Comparison of ENCODE assay signal across 25 cellular contexts in genomic region chr5:96031180-96031579, GRCh38.
"Had no signal": no experiment of that assay in that cellular context is flagged by ENCODE, and none has a peak within 500 bp of the region (broad histone marks: within the 10 kb centered on the region; RNA-seq: fewer than 3 reads in every experiment).

No MANE protein-coding gene starts in this region.

- ATAC-seq: activated T-cell treated with anti-CD3 and anti-CD28 coated beads, Interleukin-2, amount 50 U/mL, for 4 hours; heart right ventricle; left lobe of liver; lower lobe of right lung; naive thymus-derived CD8-positive, alpha-beta T cell; sciatic nerve; stimulated activated memory B cell treated with anti-CD40 and anti-IgM and Interleukin-4, amounts not matched to agents 10 μg/mL and 1 μg/mL and 100 μg/mL, for 72 hours had no signal

- FAIRE-seq: bronchial epithelial cell, urothelium cell line had no signal

- H3K36me3 ChIP-seq: adrenal gland, ascending aorta, colonic mucosa, heart right ventricle, lower lobe of right lung, neural progenitor cell, transverse colon had no signal

- H3K27me3 ChIP-seq: adrenal gland, ascending aorta, colonic mucosa, heart right ventricle, neural progenitor cell, transverse colon had no signal

- H3K9ac ChIP-seq: neural progenitor cell had no signal

- H3K4me3 ChIP-seq: adrenal gland, ascending aorta, colonic mucosa, heart right ventricle, lower lobe of right lung, neural progenitor cell, smooth muscle cell, transverse colon had no signal

- H3K27ac ChIP-seq: adrenal gland, ascending aorta, colonic mucosa, heart right ventricle, lower lobe of right lung, neural progenitor cell, transverse colon had no signal

- H3K4me1 Mint-ChIP-seq: naive thymus-derived CD8-positive, alpha-beta T cell; neural progenitor cell; stimulated activated memory B cell treated with anti-CD40 and anti-IgM and Interleukin-4, amounts not matched to agents 10 μg/mL and 1 μg/mL and 100 μg/mL, for 72 hours had no signal

- H3K27ac Mint-ChIP-seq: activated naive CD8-positive, alpha-beta T cell; activated T-helper 2 cell treated with anti-CD3 and anti-CD28 coated beads, Interferon-gamma antibody, Interleukin-2, Interleukin-4, amounts not matched to agents 10 μg/mL and 5 μg/mL and 100 μg/mL, durations not matched to agents 14 hours and 24 hours and 36 hours; endodermal cell; naive thymus-derived CD8-positive, alpha-beta T cell; neural progenitor cell; stimulated activated memory B cell treated with anti-CD40 and anti-IgM and Interleukin-4, amounts not matched to agents 10 μg/mL and 1 μg/mL and 100 μg/mL, for 72 hours had no signal

- H2AFZ ChIP-seq: neural progenitor cell had no signal

- H3K9me3 Mint-ChIP-seq: activated T-cell treated with anti-CD3 and anti-CD28 coated beads, Interleukin-2, amount 50 U/mL, for 4 hours; activated T-helper 2 cell treated with anti-CD3 and anti-CD28 coated beads, Interferon-gamma antibody, Interleukin-2, Interleukin-4, amounts not matched to agents 10 μg/mL and 5 μg/mL and 100 μg/mL, durations not matched to agents 14 hours and 24 hours and 36 hours; naive thymus-derived CD8-positive, alpha-beta T cell; stimulated activated memory B cell treated with anti-CD40 and anti-IgM and Interleukin-4, amounts not matched to agents 10 μg/mL and 1 μg/mL and 100 μg/mL, for 72 hours had no signal

- H3K36me3 Mint-ChIP-seq: naive thymus-derived CD8-positive, alpha-beta T cell; neural progenitor cell; stimulated activated memory B cell treated with anti-CD40 and anti-IgM and Interleukin-4, amounts not matched to agents 10 μg/mL and 1 μg/mL and 100 μg/mL, for 72 hours had no signal

- H3K27me3 Mint-ChIP-seq: activated naive CD8-positive, alpha-beta T cell; naive thymus-derived CD8-positive, alpha-beta T cell; stimulated activated memory B cell treated with anti-CD40 and anti-IgM and Interleukin-4, amounts not matched to agents 10 μg/mL and 1 μg/mL and 100 μg/mL, for 72 hours had no signal

- H3K4me3 Mint-ChIP-seq: activated naive CD8-positive, alpha-beta T cell; activated T-cell treated with anti-CD3 and anti-CD28 coated beads, Interleukin-2, amount 50 U/mL, for 4 hours; endodermal cell; naive thymus-derived CD8-positive, alpha-beta T cell; neural progenitor cell; stimulated activated memory B cell treated with anti-CD40 and anti-IgM and Interleukin-4, amounts not matched to agents 10 μg/mL and 1 μg/mL and 100 μg/mL, for 72 hours had no signal

- H3K4me1 ChIP-seq: adrenal gland, ascending aorta, colonic mucosa, lower lobe of right lung, neural progenitor cell, transverse colon had no signal

- DNase-seq: activated CD4-positive, alpha-beta T cell treated with anti-CD3 and anti-CD28 coated beads for 4 hours; activated CD4-positive, alpha-beta T cell treated with anti-CD3 and anti-CD28 coated beads, Interleukin-2, amount 50 U/mL, for 48 hours; activated CD4-positive, CD25-positive, alpha-beta regulatory T cell; activated CD8-positive, alpha-beta memory T cell treated with anti-CD3 and anti-CD28 coated beads, Interleukin-2, amount 50 U/mL, for 48 hours; activated naive CD4-positive, alpha-beta T cell; activated T-cell treated with anti-CD3 and anti-CD28 coated beads, Interleukin-2, amount 50 U/mL, for 4 hours; adrenal gland; colonic mucosa; endodermal cell; heart right ventricle; lower lobe of right lung; naive thymus-derived CD8-positive, alpha-beta T cell; stimulated activated CD4-positive, alpha-beta T cell treated with anti-CD3 and anti-CD28 coated beads, Interleukin-15, amount 100 ng/mL, for 24 hours; T-helper 9 cell; transverse colon had no signal

- H3K9me3 ChIP-seq: adrenal gland, ascending aorta, colonic mucosa, transverse colon had no signal

- H3K4me2 ChIP-seq: neural progenitor cell, smooth muscle cell had no signal
